ENCODE assay signal across 10 cellular contexts in genomic region chr7:93690021-93690420, GRCh38.
"Had no signal": no experiment of that assay in that cellular context is flagged by ENCODE, and none has a peak within 500 bp of the region (broad histone marks: within the 10 kb centered on the region; RNA-seq: fewer than 3 reads in every experiment).

No MANE protein-coding gene starts in this region.

- H3K27me3 ChIP-seq: body of pancreas, right atrium auricular region, stomach had no signal

- DNase-seq: activated effector memory CD4-positive, alpha-beta T cell treated with Interleukin-2 at 50 U/mL for 16 hours; activated T-cell treated with anti-CD3 and anti-CD28 coated beads, Interleukin-2, amount 50 U/mL, for 1 hour; amniotic stem cell; body of pancreas; hypothalamus; posterior cingulate gyrus; small intestine; stomach had no signal

- H3K4me1 ChIP-seq: body of pancreas, right atrium auricular region, stomach had no signal

- ATAC-seq: activated naive CD4-positive, alpha-beta T cell treated with anti-CD3 and anti-CD28 coated beads, Interleukin-2, amount 50 U/mL, for 72 hours; body of pancreas had no signal

- H3K4me3 ChIP-seq: body of pancreas, right atrium auricular region, stomach had no signal

- H3K27ac ChIP-seq: body of pancreas, right atrium auricular region, stomach had no signal

- H3K9me3 ChIP-seq: body of pancreas, right atrium auricular region, stomach had no signal

- H3K36me3 ChIP-seq: right atrium auricular region, stomach had no signal
